In genomic region chr12:120846721-120847120, GRCh38 we compare ENCODE assay signal across 13 cellular contexts. TPM values are rescaled to one million over a fixed set of nuclear protein-coding genes. Genes with fewer than 3 reads are reported as not detected.
A peak's percentile ranks its signal among the peaks of the same experiment; 100 is the strongest.
DNase-seq lines count a peak whose midpoint lies in the region; ATAC-seq, FAIRE-seq and TF ChIP-seq lines count a peak whose summit lies in the region.
"Had no signal": no experiment of that assay in that cellular context is flagged by ENCODE, and none has a peak within 500 bp of the region (broad histone marks: within the 10 kb centered on the region; RNA-seq: fewer than 3 reads in every experiment).

No MANE protein-coding gene starts in this region.

- no peaks in the 10 kb centered on the region for H4K20me1 ChIP-seq in SU-DHL-6 (ENCODE audit: low read depth, low read length)

- no peak for DNase-seq in Right ventricle myocardium superior
- no peak for DNase-seq in heart right ventricle
- no peak for DNase-seq in frontal cortex (ENCODE audit: low spot score in 2 of 2)
- DNase-seq in suprapubic skin (ENCODE audit: low spot score in 2 of 2): no peak
- no peak for DNase-seq in RPMI8226
- no peak for DNase-seq in NCI-H526 treated with DMSO at 0.1 percent for 48 hours (lab: John Stamatoyannopoulos, UW)
- DNase-seq: activated effector memory CD4-positive, alpha-beta T cell treated with anti-CD3 and anti-CD28 coated beads, Interleukin-2, amount 50 U/mL, for 16 hours; NCI-H1048; stimulated activated CD4-positive, alpha-beta T cell treated with anti-CD3 and anti-CD28 coated beads, Interleukin-12 subunit alpha, Interleukin-12 subunit beta, amount 100 ng/mL, for 4 hours; stimulated activated naive CD4-positive, alpha-beta T cell treated with Interleukin-2 at 50 U/mL for 16 hours had no signal

- H3K36me3 ChIP-seq in heart right ventricle (no peaks in the 10 kb centered on the region), SU-DHL-6 (ENCODE audit: low read length) (no peaks in the 10 kb centered on the region), suprapubic skin (no peaks in the 10 kb centered on the region)

- no peak overlapping the region for H3K9ac ChIP-seq in SU-DHL-6 (ENCODE audit: low read length)

- TF ChIP-seq CTCF in heart right ventricle (IDR thresholded peaks at IDR 0.05): no peak
- TF ChIP-seq CTCF in SU-DHL-6 (IDR thresholded peaks at IDR 0.05; ENCODE audit: insufficient read depth, low read length, poor library complexity, severe bottlenecking): no peak
- TF ChIP-seq CTCF in suprapubic skin (IDR thresholded peaks at IDR 0.05): no peak

- H2AFZ ChIP-seq in SU-DHL-6 (ENCODE audit: low read depth, low read length, severe bottlenecking): no peak overlapping the region

- ATAC-seq in Right ventricle myocardium superior (ENCODE audit: poor library complexity) (peak; percentile 20), heart right ventricle (no peak), HG03342 (IDR thresholded peaks at IDR 0.05; ENCODE audit: unreplicated experiment) (no peak)
- ATAC-seq: WTC11 had no signal

- no peaks in the 10 kb centered on the region for H3K9me2 ChIP-seq in SU-DHL-6 (replicated peaks; ENCODE audit: insufficient read depth, low read length)

- TF ChIP-seq EP300 in suprapubic skin (IDR thresholded peaks at IDR 0.05): no peak

- peaks cover 4 to 97% (median 88%) of the 10 kb centered on the region in 9 donors for H3K4me1 ChIP-seq in heart right ventricle
- H3K4me1 ChIP-seq in suprapubic skin: peaks cover 76% of the 10 kb centered on the region

- H3K9me3 ChIP-seq in heart right ventricle: no peaks in the 10 kb centered on the region
- no peaks in the 10 kb centered on the region for H3K9me3 ChIP-seq in SU-DHL-6 (ENCODE audit: insufficient read depth, low read length)
- no peaks in the 10 kb centered on the region for H3K9me3 ChIP-seq in suprapubic skin

- peaks cover 43% of the 10 kb centered on the region; the same call in 1 of the 2 replicates for H3K79me2 ChIP-seq in SU-DHL-6 (ENCODE audit: insufficient read depth, low read length)

- no peak overlapping the region for H3K4me2 ChIP-seq in SU-DHL-6 (ENCODE audit: low read depth, low read length, poor library complexity, severe bottlenecking)

- intact Hi-C loops in Right ventricle myocardium superior (cut with DNase I) (no loop called here), heart right ventricle (cut with DNase I) (no loop called here)

- H3K27me3 ChIP-seq in heart right ventricle (no peaks in the 10 kb centered on the region), SU-DHL-6 (ENCODE audit: low read length) (no peaks in the 10 kb centered on the region), suprapubic skin (no peaks in the 10 kb centered on the region)

- H3F3A ChIP-seq in SU-DHL-6 (ENCODE audit: insufficient read depth): peaks cover 20% of the 10 kb centered on the region

- FAIRE-seq in frontal cortex (lab: Jason Lieb, UNC): peak; percentile 15

- no peak overlapping the region for H3K4me3 ChIP-seq in heart right ventricle
- no peak overlapping the region for H3K4me3 ChIP-seq in SU-DHL-6 (ENCODE audit: insufficient read depth, low read length, poor library complexity, severe bottlenecking)
- H3K4me3 ChIP-seq in suprapubic skin: no peak overlapping the region

- no peak for TF ChIP-seq POLR2A in suprapubic skin (IDR thresholded peaks at IDR 0.05)

- H3K27ac ChIP-seq in heart right ventricle (peak overlapping the region in 3 of 10 donors; percentile 1 to 83 (median 35)), SU-DHL-6 (ENCODE audit: low read depth, low read length) (peak overlapping the region; percentile 21; the same call in 1 of the 2 replicates), suprapubic skin (peak overlapping the region; percentile 14)

RNA-seq across cellular contexts. Expression of gene SPPL3, which starts 57.4 kb away (rescaled TPM):
- 28.3 TPM for total RNA-seq in Right ventricle myocardium superior
- 10 to 100 TPM; 26.6 to 45.0 (median 36.2) TPM for total RNA-seq in heart right ventricle
- 10 to 100 TPM in 1 of 2 donors, 1 to 10 TPM in 1; 9.7 to 12.3 TPM for polyA plus RNA-seq in heart right ventricle
- total RNA-seq in frontal cortex: 45.2 TPM
- 10 to 100 TPM; 64.7 to 91.8 (median 70.6) TPM for total RNA-seq in suprapubic skin
